ENCODE assay signal across 1 cellular context in the genomic region with DNA sequence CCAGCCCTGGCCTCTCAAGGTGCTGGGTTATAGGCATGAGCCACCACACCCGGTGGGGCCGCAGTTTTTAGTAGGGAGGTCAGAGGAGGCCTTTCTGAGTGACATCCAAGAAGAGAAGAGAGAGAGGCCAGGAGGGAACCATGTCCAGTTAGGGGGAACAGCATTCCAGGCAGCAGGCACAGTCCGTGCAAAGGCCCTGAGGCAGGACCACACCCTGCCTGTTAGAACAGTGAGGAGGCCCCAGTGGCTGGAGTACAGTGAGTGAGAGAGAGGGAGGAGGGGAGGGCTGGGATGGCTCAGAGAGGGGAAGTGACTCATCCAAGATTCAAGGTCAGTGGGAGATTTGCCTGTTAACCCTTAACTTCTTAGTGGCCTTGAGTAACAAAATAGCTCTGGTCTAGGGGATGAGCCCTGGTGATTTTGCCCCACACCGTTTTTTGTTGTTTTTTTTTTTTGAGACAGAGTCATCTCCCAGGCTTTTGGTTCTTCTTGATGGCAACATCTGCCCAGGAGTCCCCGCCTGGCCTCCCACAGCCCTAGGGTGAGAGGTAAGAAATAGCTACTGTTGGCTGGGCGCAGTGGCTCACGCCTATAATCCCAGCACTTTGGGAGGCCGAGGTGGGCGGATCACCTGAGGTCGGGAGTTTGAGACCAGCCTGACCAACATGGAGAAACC.
TF ChIP-seq lines count a peak whose summit lies in the region.

No MANE protein-coding gene starts in this region.

TF ChIP-seq in GM23338, 12 proteins besides CTCF, POLR2A, EP300 and RAD21 (continued from another document):
- TF ChIP-seq CREB1 (CRISPR knock-in tag; IDR thresholded peaks at IDR 0.05; ENCODE audit: low read depth) = no peak
- TF ChIP-seq, protein P1, sequence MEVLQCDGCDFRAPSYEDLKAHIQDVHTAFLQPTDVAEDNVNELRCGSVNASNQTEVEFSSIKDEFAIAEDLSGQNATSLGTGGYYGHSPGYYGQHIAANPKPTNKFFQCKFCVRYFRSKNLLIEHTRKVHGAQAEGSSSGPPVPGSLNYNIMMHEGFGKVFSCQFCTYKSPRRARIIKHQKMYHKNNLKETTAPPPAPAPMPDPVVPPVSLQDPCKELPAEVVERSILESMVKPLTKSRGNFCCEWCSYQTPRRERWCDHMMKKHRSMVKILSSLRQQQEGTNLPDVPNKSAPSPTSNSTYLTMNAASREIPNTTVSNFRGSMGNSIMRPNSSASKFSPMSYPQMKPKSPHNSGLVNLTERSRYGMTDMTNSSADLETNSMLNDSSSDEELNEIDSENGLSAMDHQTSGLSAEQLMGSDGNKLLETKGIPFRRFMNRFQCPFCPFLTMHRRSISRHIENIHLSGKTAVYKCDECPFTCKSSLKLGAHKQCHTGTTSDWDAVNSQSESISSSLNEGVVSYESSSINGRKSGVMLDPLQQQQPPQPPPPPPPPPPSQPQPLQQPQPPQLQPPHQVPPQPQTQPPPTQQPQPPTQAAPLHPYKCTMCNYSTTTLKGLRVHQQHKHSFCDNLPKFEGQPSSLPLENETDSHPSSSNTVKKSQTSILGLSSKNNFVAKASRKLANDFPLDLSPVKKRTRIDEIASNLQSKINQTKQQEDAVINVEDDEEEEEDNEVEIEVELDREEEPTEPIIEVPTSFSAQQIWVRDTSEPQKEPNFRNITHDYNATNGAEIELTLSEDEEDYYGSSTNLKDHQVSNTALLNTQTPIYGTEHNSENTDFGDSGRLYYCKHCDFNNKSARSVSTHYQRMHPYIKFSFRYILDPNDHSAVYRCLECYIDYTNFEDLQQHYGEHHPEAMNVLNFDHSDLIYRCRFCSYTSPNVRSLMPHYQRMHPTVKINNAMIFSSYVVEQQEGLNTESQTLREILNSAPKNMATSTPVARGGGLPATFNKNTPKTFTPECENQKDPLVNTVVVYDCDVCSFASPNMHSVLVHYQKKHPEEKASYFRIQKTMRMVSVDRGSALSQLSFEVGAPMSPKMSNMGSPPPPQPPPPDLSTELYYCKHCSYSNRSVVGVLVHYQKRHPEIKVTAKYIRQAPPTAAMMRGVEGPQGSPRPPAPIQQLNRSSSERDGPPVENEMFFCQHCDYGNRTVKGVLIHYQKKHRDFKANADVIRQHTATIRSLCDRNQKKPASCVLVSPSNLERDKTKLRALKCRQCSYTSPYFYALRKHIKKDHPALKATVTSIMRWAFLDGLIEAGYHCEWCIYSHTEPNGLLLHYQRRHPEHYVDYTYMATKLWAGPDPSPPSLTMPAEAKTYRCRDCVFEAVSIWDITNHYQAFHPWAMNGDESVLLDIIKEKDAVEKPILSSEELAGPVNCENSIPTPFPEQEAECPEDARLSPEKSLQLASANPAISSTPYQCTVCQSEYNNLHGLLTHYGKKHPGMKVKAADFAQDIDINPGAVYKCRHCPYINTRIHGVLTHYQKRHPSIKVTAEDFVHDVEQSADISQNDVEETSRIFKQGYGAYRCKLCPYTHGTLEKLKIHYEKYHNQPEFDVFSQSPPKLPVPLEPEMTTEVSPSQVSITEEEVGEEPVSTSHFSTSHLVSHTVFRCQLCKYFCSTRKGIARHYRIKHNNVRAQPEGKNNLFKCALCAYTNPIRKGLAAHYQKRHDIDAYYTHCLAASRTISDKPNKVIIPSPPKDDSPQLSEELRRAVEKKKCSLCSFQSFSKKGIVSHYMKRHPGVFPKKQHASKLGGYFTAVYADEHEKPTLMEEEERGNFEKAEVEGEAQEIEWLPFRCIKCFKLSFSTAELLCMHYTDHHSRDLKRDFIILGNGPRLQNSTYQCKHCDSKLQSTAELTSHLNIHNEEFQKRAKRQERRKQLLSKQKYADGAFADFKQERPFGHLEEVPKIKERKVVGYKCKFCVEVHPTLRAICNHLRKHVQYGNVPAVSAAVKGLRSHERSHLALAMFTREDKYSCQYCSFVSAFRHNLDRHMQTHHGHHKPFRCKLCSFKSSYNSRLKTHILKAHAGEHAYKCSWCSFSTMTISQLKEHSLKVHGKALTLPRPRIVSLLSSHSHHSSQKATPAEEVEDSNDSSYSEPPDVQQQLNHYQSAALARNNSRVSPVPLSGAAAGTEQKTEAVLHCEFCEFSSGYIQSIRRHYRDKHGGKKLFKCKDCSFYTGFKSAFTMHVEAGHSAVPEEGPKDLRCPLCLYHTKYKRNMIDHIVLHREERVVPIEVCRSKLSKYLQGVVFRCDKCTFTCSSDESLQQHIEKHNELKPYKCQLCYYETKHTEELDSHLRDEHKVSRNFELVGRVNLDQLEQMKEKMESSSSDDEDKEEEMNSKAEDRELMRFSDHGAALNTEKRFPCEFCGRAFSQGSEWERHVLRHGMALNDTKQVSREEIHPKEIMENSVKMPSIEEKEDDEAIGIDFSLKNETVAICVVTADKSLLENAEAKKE (CRISPR knock-in tag; IDR thresholded peaks at IDR 0.05) = no peak
